In genomic region chr3:14877404-14877803, GRCh38 we compare ENCODE assay signal across 20 cellular contexts. TPM values are rescaled to one million over a fixed set of nuclear protein-coding genes. Genes with fewer than 3 reads are reported as not detected.
A peak's percentile ranks its signal among the peaks of the same experiment; 100 is the strongest.
DNase-seq lines count a peak whose midpoint lies in the region; ATAC-seq and TF ChIP-seq lines count a peak whose summit lies in the region.
"Had no signal": no experiment of that assay in that cellular context is flagged by ENCODE, and none has a peak within 500 bp of the region (broad histone marks: within the 10 kb centered on the region; RNA-seq: fewer than 3 reads in every experiment).

No MANE protein-coding gene starts in this region.

- TF ChIP-seq POLR2A in tibial nerve (IDR thresholded peaks at IDR 0.05) = no peak

- peak; percentile 8 for DNase-seq in activated naive CD8-positive, alpha-beta T cell treated with anti-CD3 and anti-CD28 coated beads, Interleukin-2, amount 10 ng/mL, durations not matched to agents 7 days and 5 days
- DNase-seq in activated naive CD8-positive, alpha-beta T cell treated with anti-CD3 and anti-CD28 coated beads for 36 hours = no peak
- DNase-seq in colonic mucosa (peak; percentile 28), tibial nerve (ENCODE audit: low spot score in 2 of 2) (no peak), cerebellar cortex (ENCODE audit: low spot score) (no peak), natural killer cell (no peak)
- no peak for DNase-seq in effector CD8-positive, alpha-beta T cell (lab: John Stamatoyannopoulos, UW)
- DNase-seq: activated CD4-positive, alpha-beta T cell treated with anti-CD3 and anti-CD28 coated beads for 4 hours; activated CD8-positive, alpha-beta memory T cell treated with anti-CD3 and anti-CD28 coated beads, Interleukin-2, amount 10 ng/mL, durations not matched to agents 7 days and 5 days; foreskin melanocyte; HFFc6; midbrain; NCI-H524 treated with DMSO at 0.1 percent for 48 hours; stimulated activated CD4-positive, alpha-beta T cell treated with anti-CD3 and anti-CD28 coated beads, Interleukin-4, amount 100 ng/mL, for 4 hours had no signal

- intact Hi-C loops in colonic mucosa (cut with DNase I) = no loop called here
- intact Hi-C loops in natural killer cell (cut with micrococcal nuclease) = no loop called here

- H3K9me3 Mint-ChIP-seq in activated naive CD8-positive, alpha-beta T cell treated with anti-CD3 and anti-CD28 coated beads, Interleukin-2, amount 10 ng/mL, durations not matched to agents 7 days and 5 days = no peaks in the 10 kb centered on the region
- no peaks in the 10 kb centered on the region for H3K9me3 Mint-ChIP-seq in activated naive CD8-positive, alpha-beta T cell treated with anti-CD3 and anti-CD28 coated beads for 36 hours
- no peaks in the 10 kb centered on the region for H3K9me3 Mint-ChIP-seq in natural killer cell
- H3K9me3 Mint-ChIP-seq: activated T-helper 2 cell treated with anti-CD3 and anti-CD28 coated beads, Interferon-gamma antibody, Interleukin-2, Interleukin-4, amounts not matched to agents 10 μg/mL and 5 μg/mL and 100 μg/mL, durations not matched to agents 14 hours and 24 hours and 36 hours; HFFc6; neural crest cell had no signal

- H3K9me3 ChIP-seq in colonic mucosa = no peaks in the 10 kb centered on the region
- no peaks in the 10 kb centered on the region for H3K9me3 ChIP-seq in mucosa of stomach (ENCODE audit: control insufficient read depth, low read length)
- H3K9me3 ChIP-seq in tibial nerve = no peaks in the 10 kb centered on the region
- H3K9me3 ChIP-seq: breast epithelium, psoas muscle had no signal

- no peak overlapping the region for H3K27ac Mint-ChIP-seq in activated naive CD8-positive, alpha-beta T cell treated with anti-CD3 and anti-CD28 coated beads, Interleukin-2, amount 10 ng/mL, durations not matched to agents 7 days and 5 days
- no peak overlapping the region for H3K27ac Mint-ChIP-seq in activated naive CD8-positive, alpha-beta T cell treated with anti-CD3 and anti-CD28 coated beads for 36 hours
- no peak overlapping the region for H3K27ac Mint-ChIP-seq in natural killer cell
- H3K27ac Mint-ChIP-seq: activated CD8-positive, alpha-beta memory T cell treated with anti-CD3 and anti-CD28 coated beads, Interleukin-2, amount 10 ng/mL, durations not matched to agents 7 days and 5 days; activated T-helper 2 cell treated with anti-CD3 and anti-CD28 coated beads, Interferon-gamma antibody, Interleukin-2, Interleukin-4, amounts not matched to agents 10 μg/mL and 5 μg/mL and 100 μg/mL, durations not matched to agents 14 hours and 24 hours and 36 hours; HFFc6 had no signal

- TF ChIP-seq EP300 in tibial nerve (IDR thresholded peaks at IDR 0.05) = no peak

- no peak for ATAC-seq in activated naive CD8-positive, alpha-beta T cell treated with anti-CD3 and anti-CD28 coated beads, Interleukin-2, amount 10 ng/mL, durations not matched to agents 7 days and 5 days (ENCODE audit: low read depth)
- no peak for ATAC-seq in natural killer cell
- ATAC-seq: activated CD8-positive, alpha-beta memory T cell treated with anti-CD3 and anti-CD28 coated beads, Interleukin-2, amount 10 ng/mL, durations not matched to agents 7 days and 5 days had no signal

- no peaks in the 10 kb centered on the region for H3K36me3 Mint-ChIP-seq in activated naive CD8-positive, alpha-beta T cell treated with anti-CD3 and anti-CD28 coated beads, Interleukin-2, amount 10 ng/mL, durations not matched to agents 7 days and 5 days
- no peaks in the 10 kb centered on the region for H3K36me3 Mint-ChIP-seq in activated naive CD8-positive, alpha-beta T cell treated with anti-CD3 and anti-CD28 coated beads for 36 hours
- no peaks in the 10 kb centered on the region for H3K36me3 Mint-ChIP-seq in natural killer cell
- H3K36me3 Mint-ChIP-seq: activated CD8-positive, alpha-beta memory T cell treated with anti-CD3 and anti-CD28 coated beads, Interleukin-2, amount 10 ng/mL, durations not matched to agents 7 days and 5 days had no signal

- POLR2A ChIA-PET in activated naive CD8-positive, alpha-beta T cell treated with anti-CD3 and anti-CD28 coated beads, Interleukin-2, amount 10 ng/mL, durations not matched to agents 7 days and 5 days (lab: Charles Lee) = no interaction called here

- H3K4me3 ChIP-seq in colonic mucosa = no peak overlapping the region
- no peak overlapping the region for H3K4me3 ChIP-seq in mucosa of stomach (ENCODE audit: low read length)
- no peak overlapping the region for H3K4me3 ChIP-seq in tibial nerve
- H3K4me3 ChIP-seq: breast epithelium, psoas muscle had no signal

- H3K9ac ChIP-seq in colonic mucosa (ENCODE audit: low read depth in 2 of 2, low read length in 2 of 2) (peak overlapping the region in 1 of 2 donors; percentile 4), mucosa of stomach (ENCODE audit: low read length) (peak overlapping the region; percentile 46)

- WGBS in tibial nerve, 2 donors = 63 to 68% methylated on average over 7 to 8 of the region's 8 CpGs

- no peaks in the 10 kb centered on the region for H3K27me3 Mint-ChIP-seq in activated naive CD8-positive, alpha-beta T cell treated with anti-CD3 and anti-CD28 coated beads, Interleukin-2, amount 10 ng/mL, durations not matched to agents 7 days and 5 days
- no peaks in the 10 kb centered on the region for H3K27me3 Mint-ChIP-seq in activated naive CD8-positive, alpha-beta T cell treated with anti-CD3 and anti-CD28 coated beads for 36 hours
- peaks cover 0 to 16% of the 10 kb centered on the region in 2 donors for H3K27me3 Mint-ChIP-seq in natural killer cell (ENCODE audit: low read depth in 2 of 2)

- H3K27ac ChIP-seq in colonic mucosa = peak overlapping the region; percentile 62
- H3K27ac ChIP-seq in tibial nerve = peak overlapping the region in 3 of 4 donors; percentile 46 to 78 (median 53)
- H3K27ac ChIP-seq: epithelial cell of prostate had no signal

- H3K4me1 Mint-ChIP-seq in activated naive CD8-positive, alpha-beta T cell treated with anti-CD3 and anti-CD28 coated beads, Interleukin-2, amount 10 ng/mL, durations not matched to agents 7 days and 5 days = peaks cover 31% of the 10 kb centered on the region
- H3K4me1 Mint-ChIP-seq in activated naive CD8-positive, alpha-beta T cell treated with anti-CD3 and anti-CD28 coated beads for 36 hours = peaks cover 24% of the 10 kb centered on the region
- H3K4me1 Mint-ChIP-seq in natural killer cell = peaks cover 0 to 7% of the 10 kb centered on the region in 2 donors
- H3K4me1 Mint-ChIP-seq: neural crest cell had no signal

- H3K36me3 ChIP-seq in colonic mucosa (no peaks in the 10 kb centered on the region), mucosa of stomach (ENCODE audit: control insufficient read depth, insufficient read depth, low read length) (no peaks in the 10 kb centered on the region), tibial nerve (peaks cover 0 to 6% (median 0%) of the 10 kb centered on the region in 3 donors)
- H3K36me3 ChIP-seq: breast epithelium had no signal

- H3K4me3 Mint-ChIP-seq in activated naive CD8-positive, alpha-beta T cell treated with anti-CD3 and anti-CD28 coated beads, Interleukin-2, amount 10 ng/mL, durations not matched to agents 7 days and 5 days = no peak overlapping the region
- no peak overlapping the region for H3K4me3 Mint-ChIP-seq in activated naive CD8-positive, alpha-beta T cell treated with anti-CD3 and anti-CD28 coated beads for 36 hours
- no peak overlapping the region for H3K4me3 Mint-ChIP-seq in natural killer cell
- H3K4me3 Mint-ChIP-seq: activated CD8-positive, alpha-beta memory T cell treated with anti-CD3 and anti-CD28 coated beads, Interleukin-2, amount 10 ng/mL, durations not matched to agents 7 days and 5 days; HFFc6; neural crest cell had no signal

- H3K27me3 ChIP-seq in colonic mucosa (no peaks in the 10 kb centered on the region), mucosa of stomach (ENCODE audit: control insufficient read depth, insufficient read depth, low read length) (no peaks in the 10 kb centered on the region), tibial nerve (no peaks in the 10 kb centered on the region)
- H3K27me3 ChIP-seq: breast epithelium had no signal

- no peak for TF ChIP-seq CTCF in colonic mucosa (IDR thresholded peaks at IDR 0.05)
- TF ChIP-seq CTCF in tibial nerve (IDR thresholded peaks at IDR 0.05) = no peak
- no peak for TF ChIP-seq CTCF in natural killer cell (IDR thresholded peaks at IDR 0.05)

- peaks cover 20% of the 10 kb centered on the region for H3K4me1 ChIP-seq in colonic mucosa
- peaks cover 41% of the 10 kb centered on the region for H3K4me1 ChIP-seq in mucosa of stomach (ENCODE audit: control insufficient read depth, insufficient read depth, low read length)
- H3K4me1 ChIP-seq in tibial nerve = peaks cover 0 to 47% (median 12%) of the 10 kb centered on the region in 4 donors
- H3K4me1 ChIP-seq: breast epithelium, psoas muscle had no signal

RNA-seq across cellular contexts. Expression of gene FGD5, which starts 58.6 kb away (rescaled TPM):
- total RNA-seq in activated naive CD8-positive, alpha-beta T cell treated with anti-CD3 and anti-CD28 coated beads, Interleukin-2, amount 10 ng/mL, durations not matched to agents 7 days and 5 days = under 1 TPM in 1 of 2 experiments, not detected in 1; 0.17 TPM
- total RNA-seq in activated naive CD8-positive, alpha-beta T cell treated with anti-CD3 and anti-CD28 coated beads for 36 hours = under 1 TPM; 0.22 to 0.27 TPM
- total RNA-seq in colonic mucosa = 1 to 10 TPM; 4.4 to 8.7 TPM
- total RNA-seq in tibial nerve = 10 to 100 TPM; 33.3 to 41.8 (median 38.7) TPM
- total RNA-seq in natural killer cell = not detected
- total RNA-seq: activated CD8-positive, alpha-beta memory T cell treated with anti-CD3 and anti-CD28 coated beads, Interleukin-2, amount 10 ng/mL, durations not matched to agents 7 days and 5 days; HFFc6 had no signal

Comparison
In these comparisons a context has a peak if more than half of its experiments do, and no peak if none do; other contexts are left out.
1. DNase-seq: peak in activated naive CD8-positive, alpha-beta T cell treated with anti-CD3 and anti-CD28 coated beads, Interleukin-2, amount 10 ng/mL, durations not matched to agents 7 days and 5 days (single experiment) and colonic mucosa (single experiment); none in activated naive CD8-positive, alpha-beta T cell treated with anti-CD3 and anti-CD28 coated beads for 36 hours (single experiment), tibial nerve (0 of 2), effector CD8-positive, alpha-beta T cell (single experiment), cerebellar cortex (single experiment) and natural killer cell (single experiment).
2. RNA of gene FGD5, which starts 58.6 kb away (total RNA-seq): 33.3 to 41.8 TPM in tibial nerve and 4.4 to 8.7 TPM in colonic mucosa; 0.22 to 0.27 TPM in activated naive CD8-positive, alpha-beta T cell treated with anti-CD3 and anti-CD28 coated beads for 36 hours, 0.17 TPM in activated naive CD8-positive, alpha-beta T cell treated with anti-CD3 and anti-CD28 coated beads, Interleukin-2, amount 10 ng/mL, durations not matched to agents 7 days and 5 days and not detected in natural killer cell; every median in the first group is over 4 times any median in the second.